In genomic region chr9:34665109-34665380, GRCh38 we compare ENCODE assay signal across 1 cellular context.
A peak's percentile ranks its signal among the peaks of the same experiment; 100 is the strongest.
TF ChIP-seq lines count a peak whose summit lies in the region.

No MANE protein-coding gene starts in this region.

TF ChIP-seq in HCT116, 20 proteins besides CTCF, POLR2A, EP300 and RAD21:
- no peak for TF ChIP-seq ZFX (IDR thresholded peaks at IDR 0.05)
- peak; percentile 49; the same call in 1 of the 2 replicates for TF ChIP-seq POLR2AphosphoS5 (IDR thresholded peaks at IDR 0.05; ENCODE audit: low read depth, low read length)
- TF ChIP-seq EGR1 (IDR thresholded peaks at IDR 0.05; ENCODE audit: low read depth), result no peak
TF ChIP-seq in HCT116: peak in this region for 1.
